16 cellular contexts compared by ENCODE assay signal in genomic region chr7:44533301-44534055, GRCh38. TPM values are rescaled to one million over a fixed set of nuclear protein-coding genes. Genes with fewer than 3 reads are reported as not detected.
DNase-seq lines count a peak whose midpoint lies in the region; ATAC-seq and TF ChIP-seq lines count a peak whose summit lies in the region.
"Had no signal": no experiment of that assay in that cellular context is flagged by ENCODE, and none has a peak within 500 bp of the region (broad histone marks: within the 10 kb centered on the region; RNA-seq: fewer than 3 reads in every experiment).

No MANE protein-coding gene starts in this region.

- H3K18ac ChIP-seq in neuronal stem cell (ENCODE audit: low read length), result no peak overlapping the region

- DNase-seq in DMS53 treated with DMSO at 0.1 percent for 48 hours (lab: John Stamatoyannopoulos, UW; ENCODE audit: unreplicated experiment) (peak; percentile 87), HEK293T (ENCODE audit: extremely low spot score) (peak; percentile 4), adrenal gland (peak in 5 of 7 donors; percentile 24 to 60 (median 40)), neuronal stem cell (ENCODE audit: low spot score) (no peak), dedifferentiated amniotic fluid mesenchymal stem cell (ENCODE audit: extremely low spot score) (no peak), NOMO-1 treated with dmso at 0.1 percent for 144 hours (lab: John Stamatoyannopoulos, UW; ENCODE audit: unreplicated experiment) (no peak), putamen (ENCODE audit: low spot score) (no peak)
- DNase-seq: activated CD4-positive, alpha-beta memory T cell treated with anti-CD3 and anti-CD28 coated beads for 36 hours; amygdala; GF-D8; left colon; naive B cell; substantia nigra had no signal

- H2BK12ac ChIP-seq in neuronal stem cell (ENCODE audit: low read length), result peak overlapping the region; percentile 75

- H3K14ac ChIP-seq in neuronal stem cell (ENCODE audit: low read length), result peak overlapping the region; percentile 84

- TF ChIP-seq CTCF in adrenal gland (IDR thresholded peaks at IDR 0.05), result peak in 1 of 6 experiments; percentile 2

- no peak overlapping the region for H3K4ac ChIP-seq in neuronal stem cell (ENCODE audit: low read length)

- H3K4me3 ChIP-seq in adrenal gland (no peak overlapping the region), neuronal stem cell (ENCODE audit: low read length in 2 of 2) (no peak overlapping the region)

- peak overlapping the region; percentile 60 for H3K9ac ChIP-seq in neuronal stem cell (ENCODE audit: low read depth, low read length, poor library complexity)

- H4K91ac ChIP-seq in neuronal stem cell (ENCODE audit: low read depth, low read length, poor library complexity), result no peak overlapping the region

- H3K23ac ChIP-seq in neuronal stem cell (ENCODE audit: low read depth, low read length, poor library complexity), result no peak overlapping the region

- no peaks in the 10 kb centered on the region for H3K27me3 ChIP-seq in adrenal gland
- no peaks in the 10 kb centered on the region for H3K27me3 ChIP-seq in neuronal stem cell (ENCODE audit: control insufficient read depth in 3 of 3, insufficient read depth in 3 of 3, low read depth in 1 of 3, low read length in 3 of 3)

- POLR2A ChIA-PET in HEK293T (lab: Yijun Ruan, JAX), result interaction anchor here (1.3 kb wide), 3 partner anchors 32 to 42 kb away, joined by 3 to 5 read pairs (median 4); no protein-coding TSS in a partner anchor

- H3K9me3 ChIP-seq in adrenal gland (replicated peaks in 1 of 3) (no peaks in the 10 kb centered on the region), neuronal stem cell (replicated peaks in 1 of 2; ENCODE audit: control insufficient read depth in 2 of 2, insufficient read depth in 1 of 2, low read depth in 1 of 2, low read length in 2 of 2) (no peaks in the 10 kb centered on the region)

- H3K4me1 ChIP-seq in adrenal gland (replicated peaks in 1 of 2), result no peaks in the 10 kb centered on the region
- H3K4me1 ChIP-seq in neuronal stem cell (ENCODE audit: control insufficient read depth in 2 of 2, insufficient read depth in 1 of 2, low read depth in 1 of 2, low read length in 2 of 2), result peaks cover 0 to 2% of the 10 kb centered on the region in 2 donors

- no peak for ATAC-seq in HG03196 (IDR thresholded peaks at IDR 0.05; ENCODE audit: unreplicated experiment)
- ATAC-seq: activated T-helper 17 cell treated with anti-CD3 and anti-CD28 coated beads, Interleukin-2, amount 50 U/mL, for 72 hours; left colon had no signal

- no peak overlapping the region for H2BK15ac ChIP-seq in neuronal stem cell (ENCODE audit: low read length)

- H3K27ac ChIP-seq in adrenal gland (no peak overlapping the region), neuronal stem cell (replicated peaks; ENCODE audit: low read length) (no peak overlapping the region)

- H3K4me2 ChIP-seq in neuronal stem cell (ENCODE audit: insufficient read depth, low read length, poor library complexity, severe bottlenecking), result no peak overlapping the region

- H3K36me3 ChIP-seq in adrenal gland (replicated peaks in 1 of 2) (no peaks in the 10 kb centered on the region), neuronal stem cell (replicated peaks in 1 of 2; ENCODE audit: control insufficient read depth in 2 of 2, insufficient read depth in 2 of 2, low read length in 2 of 2) (no peaks in the 10 kb centered on the region)

- peak overlapping the region; percentile 65 for H2AK5ac ChIP-seq in neuronal stem cell (ENCODE audit: low read depth, low read length)

- peak overlapping the region; percentile 75 for H2BK5ac ChIP-seq in neuronal stem cell (ENCODE audit: low read length)

- H3K79me1 ChIP-seq in neuronal stem cell (ENCODE audit: low read depth, low read length), result no peaks in the 10 kb centered on the region

- WGBS in adrenal gland, 4 donors, result 60 to 76% (median 67%) methylated on average over 3 to 8 of the region's 8 CpGs
- whole genome bisulfite sequencing in neuronal stem cell (ENCODE audit: extremely low coverage in 2 of 2, insufficient read length in 2 of 2, insufficient replicate concordance in 1 of 2), 2 donors, result no CpG with 5 or more reads among the region's 8 CpGs

- CTCF ChIA-PET in HEK293T (lab: Yijun Ruan, JAX), result interaction anchor here (0.9 to 1.9 kb wide), 4 partner anchors 11 to 19 kb away, joined by 3 to 9 read pairs (median 4); no protein-coding TSS in a partner anchor

- no peak for TF ChIP-seq POLR2A in adrenal gland (IDR thresholded peaks at IDR 0.05)

- H2BK120ac ChIP-seq in neuronal stem cell (ENCODE audit: low read depth, low read length), result no peak overlapping the region

- intact Hi-C loops in adrenal gland (cut with DNase I), result no loop called here

- no peak overlapping the region for H4K8ac ChIP-seq in neuronal stem cell (ENCODE audit: low read depth, low read length)

- no peak overlapping the region for H2AFZ ChIP-seq in neuronal stem cell (ENCODE audit: low read length)

TF ChIP-seq in HEK293T, 16 proteins besides CTCF, POLR2A, EP300 and RAD21:
- no peak for TF ChIP-seq LEF1 (IDR thresholded peaks at IDR 0.05; ENCODE audit: borderline replicate concordance)
- no peak for TF ChIP-seq ARNT (IDR thresholded peaks at IDR 0.05)
- no peak for TF ChIP-seq FOXA1 (IDR thresholded peaks at IDR 0.05)
- no peak for TF ChIP-seq NFRKB (IDR thresholded peaks at IDR 0.05)
- no peak for TF ChIP-seq HDGF (IDR thresholded peaks at IDR 0.05; ENCODE audit: borderline replicate concordance)
- TF ChIP-seq FOXM1 (IDR thresholded peaks at IDR 0.05; ENCODE audit: borderline replicate concordance), result no peak
- TF ChIP-seq L3MBTL2 (conservative IDR thresholded peaks at IDR 0.05), result no peak
- no peak for TF ChIP-seq FOXK2 (IDR thresholded peaks at IDR 0.05)
- no peak for TF ChIP-seq CTBP1 (IDR thresholded peaks at IDR 0.05; ENCODE audit: borderline replicate concordance)
- no peak for TF ChIP-seq SP1 (IDR thresholded peaks at IDR 0.05)
- TF ChIP-seq, protein P1, sequence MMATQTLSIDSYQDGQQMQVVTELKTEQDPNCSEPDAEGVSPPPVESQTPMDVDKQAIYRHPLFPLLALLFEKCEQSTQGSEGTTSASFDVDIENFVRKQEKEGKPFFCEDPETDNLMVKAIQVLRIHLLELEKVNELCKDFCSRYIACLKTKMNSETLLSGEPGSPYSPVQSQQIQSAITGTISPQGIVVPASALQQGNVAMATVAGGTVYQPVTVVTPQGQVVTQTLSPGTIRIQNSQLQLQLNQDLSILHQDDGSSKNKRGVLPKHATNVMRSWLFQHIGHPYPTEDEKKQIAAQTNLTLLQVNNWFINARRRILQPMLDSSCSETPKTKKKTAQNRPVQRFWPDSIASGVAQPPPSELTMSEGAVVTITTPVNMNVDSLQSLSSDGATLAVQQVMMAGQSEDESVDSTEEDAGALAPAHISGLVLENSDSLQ (IDR thresholded peaks at IDR 0.05), result no peak
- TF ChIP-seq SUZ12 (IDR thresholded peaks at IDR 0.05), result no peak
- TF ChIP-seq TARDBP (IDR thresholded peaks at IDR 0.05), result no peak
- no peak for TF ChIP-seq ELF4 (IDR thresholded peaks at IDR 0.05)
- TF ChIP-seq BHLHE40 (IDR thresholded peaks at IDR 0.05; ENCODE audit: borderline replicate concordance), result no peak
- TF ChIP-seq ZNF384 (IDR thresholded peaks at IDR 0.05), result no peak

RNA-seq across cellular contexts. Expression of gene NPC1L1, which starts 7.7 kb away (rescaled TPM):
- total RNA-seq in adrenal gland, result under 1 TPM in 7 of 8 donors, not detected in 1; under 0.01 to 0.42 (median 0.08) TPM
- under 1 TPM; 0.02 to 0.48 (median 0.20) TPM for polyA plus RNA-seq in adrenal gland
- 0.14 TPM for polyA plus RNA-seq in neuronal stem cell (2013, experiment 1 of 2)
- 0.15 TPM for polyA plus RNA-seq in neuronal stem cell (2013, experiment 2 of 2)
- total RNA-seq: pulmonary artery endothelial cell had no signal

RNA-seq across cellular contexts. Expression of gene DDX56, which starts 40.2 kb away (rescaled TPM):
- total RNA-seq in adrenal gland, result 10 to 100 TPM; 35.9 to 90.0 (median 54.7) TPM
- 100 to 1,000 TPM in 2 of 3 donors, 10 to 100 TPM in 1; 71.4 to 543 (median 232) TPM for polyA plus RNA-seq in adrenal gland
- polyA plus RNA-seq in neuronal stem cell (2013, experiment 1 of 2), result 43.0 TPM
- polyA plus RNA-seq in neuronal stem cell (2013, experiment 2 of 2), result 42.3 TPM

RNA-seq across cellular contexts. Expression of gene NUDCD3, which starts 43.0 kb away (rescaled TPM):
- total RNA-seq in adrenal gland, result 100 to 1,000 TPM in 3 of 8 donors, 10 to 100 TPM in 5; 33.1 to 136 (median 72.8) TPM
- polyA plus RNA-seq in adrenal gland, result 10 to 100 TPM; 30.5 to 85.7 (median 37.0) TPM
- 37.7 TPM for polyA plus RNA-seq in neuronal stem cell (2013, experiment 1 of 2)
- 37.7 TPM for polyA plus RNA-seq in neuronal stem cell (2013, experiment 2 of 2)

RNA-seq across cellular contexts. Expression of gene TMED4, which starts 48.6 kb away (rescaled TPM):
- total RNA-seq in adrenal gland, result 100 to 1,000 TPM in 6 of 8 donors, 10 to 100 TPM in 2; 87.5 to 189 (median 127) TPM
- 10 to 100 TPM; 45.2 to 64.9 (median 46.7) TPM for polyA plus RNA-seq in adrenal gland
- 59.8 TPM for polyA plus RNA-seq in neuronal stem cell (2013, experiment 1 of 2)
- polyA plus RNA-seq in neuronal stem cell (2013, experiment 2 of 2), result 59.6 TPM

Comparison
In these comparisons a context has a peak if more than half of its experiments do, and no peak if none do; other contexts are left out.
1. DNase-seq: peak in DMS53 treated with DMSO at 0.1 percent for 48 hours (single experiment), HEK293T (single experiment) and adrenal gland (5 of 7); none in neuronal stem cell (single experiment), dedifferentiated amniotic fluid mesenchymal stem cell (single experiment), NOMO-1 treated with dmso at 0.1 percent for 144 hours (single experiment) and putamen (single experiment).